Comparison of ENCODE assay signal across 8 cellular contexts in the genomic region with DNA sequence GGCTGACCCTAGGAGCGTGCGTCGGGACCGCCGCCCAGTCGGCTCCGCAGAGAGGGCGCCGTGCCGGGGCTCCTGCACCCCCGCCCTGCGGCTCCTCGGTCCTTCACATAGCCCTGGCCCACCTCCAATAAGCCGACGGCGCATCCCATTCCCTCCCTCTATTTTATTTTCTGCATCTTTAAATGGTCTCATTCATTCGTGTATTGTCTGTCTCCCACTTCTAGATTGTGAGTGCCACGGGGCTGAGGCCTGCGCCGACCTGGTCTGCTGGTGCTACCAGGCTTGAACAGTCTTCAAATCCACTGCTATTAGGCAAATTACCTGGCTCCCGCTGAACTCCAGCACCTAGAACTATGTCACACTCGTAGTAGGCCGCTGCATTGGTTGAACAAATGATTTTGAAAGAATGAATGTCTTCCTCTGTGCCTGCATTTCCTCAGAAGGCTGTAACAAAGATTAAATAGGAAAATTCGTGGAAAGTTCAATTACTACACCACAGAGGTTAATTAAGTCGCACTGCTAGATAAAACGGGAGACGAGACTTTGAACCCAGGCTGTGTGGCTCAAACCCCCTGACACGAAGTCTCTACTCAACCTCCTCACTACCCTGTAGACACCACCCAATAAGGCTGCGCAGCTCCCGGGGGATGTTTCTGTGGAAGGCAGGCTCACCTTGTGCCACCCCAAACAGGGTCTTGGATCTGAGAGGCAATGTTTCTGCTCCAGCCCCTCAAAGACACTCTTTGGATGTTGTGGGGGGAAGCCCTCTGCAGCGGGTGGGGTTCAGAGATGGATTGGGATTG. TPM values are rescaled to one million over a fixed set of nuclear protein-coding genes. Genes with fewer than 3 reads are reported as not detected.
DNase-seq lines count a peak whose midpoint lies in the region; FAIRE-seq and TF ChIP-seq lines count a peak whose summit lies in the region.

No MANE protein-coding gene starts in this region.

- FAIRE-seq in kidney (lab: Jason Lieb, UNC) (no peak), RCC 7860 (lab: Jason Lieb, UNC) (no peak)

- no peaks in the 10 kb centered on the region for H3K27me3 Mint-ChIP-seq in T-helper 2 cell treated with Interferon-gamma antibody and Interleukin-4, amounts not matched to agents 5 μg/mL and 100 μg/mL, for 36 hours (ENCODE audit: low read depth)

- H3K9me3 ChIP-seq in ascending aorta, result no peaks in the 10 kb centered on the region
- no peaks in the 10 kb centered on the region for H3K9me3 ChIP-seq in kidney (ENCODE audit: control insufficient read depth in 1 of 2, low read length in 2 of 2)
- no peaks in the 10 kb centered on the region for H3K9me3 ChIP-seq in suprapubic skin

- TF ChIP-seq CTCF in ascending aorta (IDR thresholded peaks at IDR 0.05) (no peak), kidney (IDR thresholded peaks at IDR 0.05; ENCODE audit: borderline replicate concordance, extremely low read depth, insufficient read depth) (no peak), suprapubic skin (IDR thresholded peaks at IDR 0.05) (no peak)

- no peak for TF ChIP-seq EP300 in suprapubic skin (IDR thresholded peaks at IDR 0.05)

- WGBS in suprapubic skin, result 31% methylated on average over 31 of the region's 31 CpGs

- H3K27me3 ChIP-seq in ascending aorta (no peaks in the 10 kb centered on the region), suprapubic skin (no peaks in the 10 kb centered on the region)

- intact Hi-C loops in ascending aorta (cut with DNase I) (no loop called here), kidney (cut with DNase I) (no loop called here)

- H3K27ac ChIP-seq in ascending aorta, result peak overlapping the region; percentile 75 to 83
- peak overlapping the region; percentile 89 to 91 for H3K27ac ChIP-seq in kidney (ENCODE audit: low read depth in 2 of 2, low read length in 2 of 2)
- peak overlapping the region; percentile 91 for H3K27ac ChIP-seq in suprapubic skin

- peaks cover 11 to 13% of the 10 kb centered on the region in 2 donors for H3K36me3 ChIP-seq in ascending aorta
- peaks cover 4 to 9% of the 10 kb centered on the region in 2 donors for H3K36me3 ChIP-seq in kidney (ENCODE audit: control insufficient read depth in 1 of 2, insufficient read depth in 2 of 2, low read length in 2 of 2)
- H3K36me3 ChIP-seq in suprapubic skin, result peaks cover 12% of the 10 kb centered on the region

- peak overlapping the region in 1 of 2 donors; percentile 48 for H3K9ac ChIP-seq in kidney (ENCODE audit: low read length in 2 of 2)

- H3K9me3 Mint-ChIP-seq in T-helper 2 cell treated with Interferon-gamma antibody and Interleukin-4, amounts not matched to agents 5 μg/mL and 100 μg/mL, for 36 hours, result no peaks in the 10 kb centered on the region

- peak overlapping the region; percentile 67 for H3K4me3 Mint-ChIP-seq in T-helper 2 cell treated with Interferon-gamma antibody and Interleukin-4, amounts not matched to agents 5 μg/mL and 100 μg/mL, for 36 hours

- peaks cover 12% of the 10 kb centered on the region for H3K36me3 Mint-ChIP-seq in T-helper 2 cell treated with Interferon-gamma antibody and Interleukin-4, amounts not matched to agents 5 μg/mL and 100 μg/mL, for 36 hours (ENCODE audit: low read depth)

- DNase-seq in T-helper 2 cell treated with Interferon-gamma antibody and Interleukin-4, amounts not matched to agents 5 μg/mL and 100 μg/mL, for 36 hours (ENCODE audit: low spot score), result no peak
- DNase-seq in T-helper 2 cell, result no peak
- no peak for DNase-seq in ascending aorta (ENCODE audit: low spot score in 2 of 2)
- no peak for DNase-seq in kidney
- DNase-seq in suprapubic skin (ENCODE audit: low spot score in 2 of 2), result no peak
- DNase-seq in NOMO-1 treated with DMSO at 0.1 percent for 48 hours (lab: John Stamatoyannopoulos, UW; ENCODE audit: unreplicated experiment), result no peak
- DNase-seq in RCC 7860 (ENCODE audit: low spot score), result no peak
- DNase-seq in NCI-H1436 (lab: John Stamatoyannopoulos, UW), result no peak

- H3K4me1 ChIP-seq in ascending aorta, result peaks cover 20 to 28% of the 10 kb centered on the region in 2 donors
- H3K4me1 ChIP-seq in kidney (ENCODE audit: control insufficient read depth in 1 of 2, insufficient read depth in 1 of 2, low read depth in 1 of 2, low read length in 2 of 2), result peaks cover 5 to 39% of the 10 kb centered on the region in 2 donors
- peaks cover 61% of the 10 kb centered on the region for H3K4me1 ChIP-seq in suprapubic skin

- no peak for TF ChIP-seq POLR2A in suprapubic skin (IDR thresholded peaks at IDR 0.05)

- H3K4me3 ChIP-seq in ascending aorta (peak overlapping the region; percentile 68 to 79), kidney (ENCODE audit: low read length in 2 of 2) (peak overlapping the region; percentile 18 to 97), suprapubic skin (peak overlapping the region; percentile 75)

- H3K4me1 Mint-ChIP-seq in T-helper 2 cell treated with Interferon-gamma antibody and Interleukin-4, amounts not matched to agents 5 μg/mL and 100 μg/mL, for 36 hours (ENCODE audit: low read depth), result peaks cover 27% of the 10 kb centered on the region

- peak overlapping the region; percentile 38 for H3K27ac Mint-ChIP-seq in T-helper 2 cell treated with Interferon-gamma antibody and Interleukin-4, amounts not matched to agents 5 μg/mL and 100 μg/mL, for 36 hours

RNA-seq across cellular contexts. Expression of gene PPP1R14B, which starts 1.2 kb away (rescaled TPM):
- total RNA-seq in ascending aorta (85.7 TPM), kidney (86.5 TPM), suprapubic skin (100 to 1,000 TPM; 127 to 220 (median 158) TPM)
- polyA plus RNA-seq in kidney (ENCODE audit: insufficient read depth, low read depth, low replicate concordance), result 145 TPM

RNA-seq across cellular contexts. Expression of gene PLCB3, which starts 3.4 kb away (rescaled TPM):
- total RNA-seq in ascending aorta, result 54.0 TPM
- 24.6 TPM for total RNA-seq in kidney
- polyA plus RNA-seq in kidney (ENCODE audit: insufficient read depth, low read depth, low replicate concordance), result 9.6 TPM
- 10 to 100 TPM; 33.3 to 46.9 (median 36.3) TPM for total RNA-seq in suprapubic skin

RNA-seq across cellular contexts. Expression of gene FKBP2, which starts 7.0 kb away (rescaled TPM):
- total RNA-seq in ascending aorta, result 17.7 TPM
- 76.0 TPM for total RNA-seq in kidney
- 411 TPM for polyA plus RNA-seq in kidney (ENCODE audit: insufficient read depth, low read depth, low replicate concordance)
- total RNA-seq in suprapubic skin, result 10 to 100 TPM; 43.9 to 64.7 (median 53.4) TPM

RNA-seq across cellular contexts. Expression of gene VEGFB, which starts 13.5 kb away (rescaled TPM):
- total RNA-seq in ascending aorta, result 188 TPM
- 77.6 TPM for total RNA-seq in kidney
- polyA plus RNA-seq in kidney (ENCODE audit: insufficient read depth, low read depth, low replicate concordance), result 157 TPM
- 10 to 100 TPM; 56.1 to 75.0 (median 65.5) TPM for total RNA-seq in suprapubic skin

RNA-seq across cellular contexts. Expression of gene DNAJC4, which starts 17.6 kb away (rescaled TPM):
- total RNA-seq in ascending aorta (43.1 TPM), kidney (31.1 TPM), suprapubic skin (10 to 100 TPM; 26.9 to 55.1 (median 37.3) TPM)
- polyA plus RNA-seq in kidney (ENCODE audit: insufficient read depth, low read depth, low replicate concordance), result 102 TPM
